In genomic region chr17:82915697-82916027, GRCh38 we compare ENCODE assay signal across 18 cellular contexts.
"Had no signal": no experiment of that assay in that cellular context is flagged by ENCODE, and none has a peak within 500 bp of the region (broad histone marks: within the 10 kb centered on the region; RNA-seq: fewer than 3 reads in every experiment).

No MANE protein-coding gene starts in this region.

- H3K4me3 ChIP-seq: transverse colon had no signal

- H3K9me3 ChIP-seq: transverse colon had no signal

- H3K9me3 Mint-ChIP-seq: activated CD8-positive, alpha-beta T cell treated with anti-CD3 and anti-CD28 coated beads for 36 hours; activated naive CD8-positive, alpha-beta T cell treated with anti-CD3 and anti-CD28 coated beads, Interleukin-2, amount 10 ng/mL, durations not matched to agents 7 days and 5 days; activated T-helper 1 cell treated with anti-CD3 and anti-CD28 coated beads, Interleukin-12 subunit alpha, Interleukin-12 subunit beta, Interleukin-2, Interleukin-4 antibody, amounts not matched to agents 30 ng/mL and 10 ng/mL and 1 ng/mL, durations not matched to agents 14 hours and 24 hours and 36 hours; immature natural killer cell had no signal

- H3K27ac Mint-ChIP-seq: activated CD8-positive, alpha-beta T cell treated with anti-CD3 and anti-CD28 coated beads for 36 hours; activated naive CD8-positive, alpha-beta T cell treated with anti-CD3 and anti-CD28 coated beads, Interleukin-2, amount 10 ng/mL, durations not matched to agents 7 days and 5 days; activated T-helper 1 cell treated with anti-CD3 and anti-CD28 coated beads, Interleukin-12 subunit alpha, Interleukin-12 subunit beta, Interleukin-2, Interleukin-4 antibody, amounts not matched to agents 30 ng/mL and 10 ng/mL and 1 ng/mL, durations not matched to agents 14 hours and 24 hours and 36 hours had no signal

- H3K27ac ChIP-seq: brain microvascular endothelial cell, transverse colon had no signal

- H3K4me3 Mint-ChIP-seq: activated CD8-positive, alpha-beta T cell treated with anti-CD3 and anti-CD28 coated beads for 36 hours; activated naive CD8-positive, alpha-beta T cell treated with anti-CD3 and anti-CD28 coated beads, Interleukin-2, amount 10 ng/mL, durations not matched to agents 7 days and 5 days; activated T-helper 1 cell treated with anti-CD3 and anti-CD28 coated beads, Interleukin-12 subunit alpha, Interleukin-12 subunit beta, Interleukin-2, Interleukin-4 antibody, amounts not matched to agents 30 ng/mL and 10 ng/mL and 1 ng/mL, durations not matched to agents 14 hours and 24 hours and 36 hours; immature natural killer cell had no signal

- ATAC-seq: activated CD8-positive, alpha-beta T cell treated with anti-CD3 and anti-CD28 coated beads for 36 hours had no signal

- H3K27me3 ChIP-seq: brain microvascular endothelial cell, transverse colon had no signal

- H3K36me3 ChIP-seq: brain microvascular endothelial cell, transverse colon had no signal

- H3K27me3 Mint-ChIP-seq: activated CD8-positive, alpha-beta T cell treated with anti-CD3 and anti-CD28 coated beads for 36 hours; activated naive CD8-positive, alpha-beta T cell treated with anti-CD3 and anti-CD28 coated beads, Interleukin-2, amount 10 ng/mL, durations not matched to agents 7 days and 5 days had no signal

- DNase-seq: activated CD4-positive, alpha-beta T cell treated with anti-CD3 and anti-CD28 coated beads for 48 hours; activated CD8-positive, alpha-beta memory T cell treated with anti-CD3 and anti-CD28 coated beads, Interleukin-2, amount 50 U/mL, for 48 hours; activated CD8-positive, alpha-beta T cell treated with anti-CD3 and anti-CD28 coated beads for 36 hours; activated naive CD4-positive, alpha-beta T cell; activated naive CD8-positive, alpha-beta T cell treated with anti-CD3 and anti-CD28 coated beads, Interleukin-2, amount 10 ng/mL, durations not matched to agents 7 days and 5 days; brain microvascular endothelial cell; cerebellar nuclear complex; effector memory CD4-positive, alpha-beta T cell; foreskin melanocyte; head of caudate nucleus; immature natural killer cell; retina; stimulated activated CD4-positive, alpha-beta T cell treated with anti-CD3 and anti-CD28 coated beads, Interleukin-2, amount 100 ng/mL, for 48 hours; stimulated activated naive CD4-positive, alpha-beta T cell; substantia nigra; T-helper 2 cell; transverse colon had no signal
